In the genomic region with DNA sequence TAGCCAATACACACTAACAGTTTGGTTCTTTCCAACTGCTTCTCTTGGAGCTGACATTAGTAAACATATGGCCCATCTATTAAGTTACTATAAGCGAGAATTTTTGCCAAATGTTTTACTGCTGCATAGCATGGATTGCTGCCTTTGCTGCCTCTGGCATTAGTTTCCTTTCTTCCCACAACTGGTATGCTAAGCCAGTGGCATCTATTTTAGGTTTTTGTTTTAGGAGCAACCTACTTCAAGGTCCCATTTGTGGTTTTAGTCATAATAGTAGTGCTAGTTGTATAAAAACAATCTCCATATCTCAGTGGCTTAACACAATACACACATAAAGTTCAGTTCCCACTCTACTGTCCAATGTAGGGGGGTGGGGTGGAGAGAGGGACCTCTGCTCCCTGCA, we compare ENCODE assay signal across 25 cellular contexts.
"Had no signal": no experiment of that assay in that cellular context is flagged by ENCODE, and none has a peak within 500 bp of the region (broad histone marks: within the 10 kb centered on the region; RNA-seq: fewer than 3 reads in every experiment).

No MANE protein-coding gene starts in this region.

- FAIRE-seq: endothelial cell of umbilical vein had no signal

- H3K79me2 ChIP-seq: parathyroid adenoma had no signal

- ATAC-seq: activated naive CD4-positive, alpha-beta T cell treated with anti-CD3 and anti-CD28 coated beads, Interleukin-2, amount 50 U/mL, for 72 hours; activated T-cell treated with anti-CD3 and anti-CD28 coated beads, Interleukin-2, amount 50 U/mL, for 72 hours; foreskin keratinocyte; heart left ventricle; naive thymus-derived CD8-positive, alpha-beta T cell; psoas muscle; stimulated activated effector memory CD8-positive, alpha-beta T cell treated with anti-CD3 and anti-CD28 coated beads, Interleukin-12 subunit alpha, Interleukin-12 subunit beta, amount 100 ng/mL, for 72 hours; upper lobe of right lung had no signal

- H3K9me3 Mint-ChIP-seq: activated naive CD4-positive, alpha-beta T cell treated with anti-CD3 and anti-CD28 coated beads, Interleukin-2, amount 50 U/mL, for 72 hours; activated T-cell treated with anti-CD3 and anti-CD28 coated beads, Interleukin-2, amount 50 U/mL, for 72 hours; mesothelial cell of epicardium; naive thymus-derived CD8-positive, alpha-beta T cell; neural progenitor cell; stimulated activated effector memory CD8-positive, alpha-beta T cell treated with anti-CD3 and anti-CD28 coated beads, Interleukin-12 subunit alpha, Interleukin-12 subunit beta, amount 100 ng/mL, for 72 hours; stimulated activated naive CD8-positive, alpha-beta T cell treated with anti-CD3 and anti-CD28 coated beads, Interleukin-15, Interleukin-2, amounts not matched to agents 100 ng/mL and 50 ng/mL, for 24 hours had no signal

- H3K27ac Mint-ChIP-seq: activated naive CD4-positive, alpha-beta T cell treated with anti-CD3 and anti-CD28 coated beads, Interleukin-2, amount 50 U/mL, for 72 hours; activated T-cell treated with anti-CD3 and anti-CD28 coated beads, Interleukin-2, amount 50 U/mL, for 72 hours; mesothelial cell of epicardium; naive thymus-derived CD8-positive, alpha-beta T cell; neural progenitor cell; stimulated activated effector memory CD8-positive, alpha-beta T cell treated with anti-CD3 and anti-CD28 coated beads, Interleukin-12 subunit alpha, Interleukin-12 subunit beta, amount 100 ng/mL, for 72 hours; stimulated activated naive CD8-positive, alpha-beta T cell treated with anti-CD3 and anti-CD28 coated beads, Interleukin-15, Interleukin-2, amounts not matched to agents 100 ng/mL and 50 ng/mL, for 24 hours had no signal

- H3K27ac ChIP-seq: breast epithelium, foreskin keratinocyte, heart left ventricle, neural progenitor cell, parathyroid adenoma, psoas muscle, right atrium auricular region, upper lobe of right lung had no signal

- H3K4me1 ChIP-seq: breast epithelium, foreskin keratinocyte, heart left ventricle, parathyroid adenoma, psoas muscle, right atrium auricular region, upper lobe of right lung had no signal

- DNase-seq: activated CD4-positive, alpha-beta T cell treated with anti-CD3 and anti-CD28 coated beads for 4 hours; activated CD4-positive, alpha-beta T cell treated with anti-CD3 and anti-CD28 coated beads, Interleukin-2, amount 50 U/mL, for 4 hours; activated naive CD4-positive, alpha-beta T cell; activated T-cell treated with anti-CD3 and anti-CD28 coated beads for 4 hours; activated T-cell treated with anti-CD3 and anti-CD28 coated beads, Interleukin-2, amount 50 U/mL, for 72 hours; anterior cingulate cortex; central memory CD4-positive, alpha-beta T cell; foreskin keratinocyte; heart left ventricle; hypothalamus; naive thymus-derived CD8-positive, alpha-beta T cell; occipital lobe; psoas muscle; stimulated activated CD4-positive, alpha-beta T cell treated with anti-CD3 and anti-CD28 coated beads, Interleukin-4, amount 100 ng/mL, for 24 hours; substantia nigra; upper lobe of right lung had no signal

- H3K27me3 ChIP-seq: breast epithelium, foreskin keratinocyte, heart left ventricle, neural progenitor cell, right atrium auricular region, upper lobe of right lung had no signal

- H3K9me3 ChIP-seq: breast epithelium, heart left ventricle, psoas muscle, right atrium auricular region, upper lobe of right lung had no signal

- H3K4me1 Mint-ChIP-seq: naive thymus-derived CD8-positive, alpha-beta T cell; stimulated activated effector memory CD8-positive, alpha-beta T cell treated with anti-CD3 and anti-CD28 coated beads, Interleukin-12 subunit alpha, Interleukin-12 subunit beta, amount 100 ng/mL, for 72 hours had no signal

- H3K4me3 Mint-ChIP-seq: activated T-cell treated with anti-CD3 and anti-CD28 coated beads, Interleukin-2, amount 50 U/mL, for 72 hours; mesothelial cell of epicardium; naive thymus-derived CD8-positive, alpha-beta T cell; neural progenitor cell; stimulated activated effector memory CD8-positive, alpha-beta T cell treated with anti-CD3 and anti-CD28 coated beads, Interleukin-12 subunit alpha, Interleukin-12 subunit beta, amount 100 ng/mL, for 72 hours; stimulated activated naive CD8-positive, alpha-beta T cell treated with anti-CD3 and anti-CD28 coated beads, Interleukin-15, Interleukin-2, amounts not matched to agents 100 ng/mL and 50 ng/mL, for 24 hours had no signal

- H3K36me3 ChIP-seq: breast epithelium, heart left ventricle, neural progenitor cell, right atrium auricular region, upper lobe of right lung had no signal

- H2AFZ ChIP-seq: neural progenitor cell, parathyroid adenoma had no signal

- H3K36me3 Mint-ChIP-seq: activated naive CD4-positive, alpha-beta T cell treated with anti-CD3 and anti-CD28 coated beads, Interleukin-2, amount 50 U/mL, for 72 hours; mesothelial cell of epicardium; naive thymus-derived CD8-positive, alpha-beta T cell; stimulated activated effector memory CD8-positive, alpha-beta T cell treated with anti-CD3 and anti-CD28 coated beads, Interleukin-12 subunit alpha, Interleukin-12 subunit beta, amount 100 ng/mL, for 72 hours had no signal

- H3K9ac ChIP-seq: neural progenitor cell, parathyroid adenoma had no signal

- H3K4me3 ChIP-seq: breast epithelium, heart left ventricle, neural progenitor cell, psoas muscle, right atrium auricular region, upper lobe of right lung had no signal

- H3K4me2 ChIP-seq: neural progenitor cell had no signal
